In the genomic region with DNA sequence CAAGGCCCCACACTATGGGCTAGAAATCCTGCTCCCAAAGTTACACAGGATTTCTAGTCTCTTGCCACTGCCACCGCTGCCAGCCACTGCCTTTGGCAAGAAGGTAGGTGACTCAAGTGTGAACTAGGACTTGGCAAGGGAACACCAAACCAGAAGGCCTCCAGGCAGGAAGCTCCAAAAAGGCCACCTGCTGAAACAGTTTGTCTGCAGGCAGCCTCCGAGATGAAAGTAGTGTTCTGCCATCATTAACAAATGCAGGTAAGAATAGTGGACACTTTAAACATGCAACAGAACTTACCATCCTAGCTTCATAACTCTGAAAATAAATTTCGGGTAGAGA, we compare ENCODE assay signal across 8 cellular contexts. TPM values are rescaled to one million over a fixed set of nuclear protein-coding genes. Genes with fewer than 3 reads are reported as not detected.
DNase-seq lines count a peak whose midpoint lies in the region; ATAC-seq and TF ChIP-seq lines count a peak whose summit lies in the region.

No MANE protein-coding gene starts in this region.

- CTCF ChIA-PET in SK-N-SH (lab: Yijun Ruan, JAX) = interaction anchor here (0.7 to 6.2 kb wide), 8 partner anchors 10 to 193 kb away, joined by 3 to 55 read pairs (median 4); no protein-coding TSS in a partner anchor

- TF ChIP-seq EP300 in SK-N-SH (IDR thresholded peaks at IDR 0.05; ENCODE audit: borderline replicate concordance in 1 of 2, low read depth in 1 of 2, low read length in 1 of 2) = no peak

- ATAC-seq in Right ventricle myocardium superior (ENCODE audit: poor library complexity) (peak; percentile 42), GM21717 (IDR thresholded peaks at IDR 0.05; ENCODE audit: unreplicated experiment) (no peak)

- no peaks in the 10 kb centered on the region for H3K27me3 ChIP-seq in stomach smooth muscle (ENCODE audit: control insufficient read depth in 1 of 2, insufficient read depth in 2 of 2, low read length in 2 of 2)
- no peaks in the 10 kb centered on the region for H3K27me3 ChIP-seq in SK-N-SH (ENCODE audit: insufficient read depth)

- peak overlapping the region; percentile 18 for H3K27ac ChIP-seq in stomach smooth muscle (ENCODE audit: low read length)
- peak overlapping the region in 1 of 2 experiments; percentile 66; a peak in 2 of 4 replicates for H3K27ac ChIP-seq in SK-N-SH (ENCODE audit: low read depth in 2 of 2, low read length in 1 of 2)

- H3K79me2 ChIP-seq in SK-N-SH (ENCODE audit: insufficient read depth) = no peaks in the 10 kb centered on the region

- TF ChIP-seq RAD21 in SK-N-SH (IDR thresholded peaks at IDR 0.05; ENCODE audit: low read length) = no peak

- H3K9me3 ChIP-seq in stomach smooth muscle (ENCODE audit: control insufficient read depth in 2 of 2, low read length in 2 of 2) (no peaks in the 10 kb centered on the region), SK-N-SH (no peaks in the 10 kb centered on the region)

- POLR2A ChIA-PET in SK-N-SH (lab: Yijun Ruan, JAX) = no interaction called here

- H2AFZ ChIP-seq in SK-N-SH (ENCODE audit: low read depth) = no peak overlapping the region

- H3K4me1 ChIP-seq in stomach smooth muscle (ENCODE audit: control insufficient read depth, insufficient read depth, low read length) = peaks cover 21% of the 10 kb centered on the region
- H3K4me1 ChIP-seq in SK-N-SH (ENCODE audit: control insufficient read depth in 1 of 2, insufficient read depth in 2 of 2, low read depth in 1 of 2, low read length in 1 of 2) = peaks cover 6 to 31% of the 10 kb centered on the region in 2 experiments; a peak in 3 of 4 replicates

- H3K9ac ChIP-seq in stomach smooth muscle (ENCODE audit: low read length in 2 of 2) (no peak overlapping the region), SK-N-SH (no peak overlapping the region)

- intact Hi-C loops in Right ventricle myocardium superior (cut with DNase I) = no loop called here

- no peaks in the 10 kb centered on the region for H3K9me2 ChIP-seq in SK-N-SH

- TF ChIP-seq CTCF in SK-N-SH (IDR thresholded peaks at IDR 0.05) = no peak
- no peak for TF ChIP-seq CTCF in GM10266 (IDR thresholded peaks at IDR 0.05; ENCODE audit: control insufficient read depth, insufficient read depth, low read depth, missing control alignments)

- DNase-seq in NCI-H2081 (lab: John Stamatoyannopoulos, UW) (peak; percentile 8 to 60), NCI-H2081 treated with DMSO at 0.1 percent for 48 hours (lab: John Stamatoyannopoulos, UW) (no peak), T-helper 22 cell (ENCODE audit: low read depth) (peak; percentile 37), Right ventricle myocardium superior (peak; percentile 62), SK-N-SH (no peak), GM10266 (ENCODE audit: extremely low spot score) (no peak)

- peak overlapping the region in 1 of 2 donors; percentile 29 for H3K4me3 ChIP-seq in stomach smooth muscle (ENCODE audit: low read length in 2 of 2)
- no peak overlapping the region; a peak in 1 of 4 replicates for H3K4me3 ChIP-seq in SK-N-SH (ENCODE audit: low read depth in 2 of 2, low read length in 1 of 2)

- no peak overlapping the region for H3K4me2 ChIP-seq in SK-N-SH

- peaks cover 7% of the 10 kb centered on the region for H3F3A ChIP-seq in SK-N-SH (replicated peaks; ENCODE audit: insufficient read depth)

- WGBS in SK-N-SH (ENCODE audit: low lambda C conversion rate) = 63% methylated on average over 2 of the region's 3 CpGs

- H3K36me3 ChIP-seq in stomach smooth muscle (ENCODE audit: control insufficient read depth in 2 of 2, insufficient read depth in 2 of 2, low read length in 2 of 2) = no peaks in the 10 kb centered on the region
- H3K36me3 ChIP-seq in SK-N-SH (replicated peaks in 1 of 2; ENCODE audit: control insufficient read depth in 1 of 2, insufficient read depth in 2 of 2, low read length in 1 of 2) = peaks cover 0 to 7% of the 10 kb centered on the region in 2 experiments

- no peaks in the 10 kb centered on the region for H4K20me1 ChIP-seq in SK-N-SH (ENCODE audit: insufficient read depth)

TF ChIP-seq in SK-N-SH, 30 proteins besides CTCF, POLR2A, EP300 and RAD21:
- no peak for TF ChIP-seq RFX5 (IDR thresholded peaks at IDR 0.05; ENCODE audit: low read length)
- no peak for TF ChIP-seq RCOR1 (IDR thresholded peaks at IDR 0.05; ENCODE audit: low read length)
- TF ChIP-seq CHD2 (IDR thresholded peaks at IDR 0.05; ENCODE audit: low read length, partially characterized antibody) = no peak
TF ChIP-seq in SK-N-SH: peak in this region for 0.

RNA-seq across cellular contexts. Expression of gene ANKRD44, which starts 3.9 kb away (rescaled TPM):
- total RNA-seq in Right ventricle myocardium superior = 7.4 TPM
- polyA plus RNA-seq in SK-N-SH (2012; rRNA removed) = 12.3 and 12.5 TPM in 2 replicates
- 6.8 and 7.0 TPM in 2 replicates for polyA plus RNA-seq in SK-N-SH (2012; cell fraction: cytosol; rRNA removed)
- polyA plus RNA-seq in SK-N-SH (2012; cell fraction: nucleus; rRNA removed) = 23.4 and 77.4 TPM in 2 replicates

Comparison
In these comparisons a context has a peak if more than half of its experiments do, and no peak if none do; other contexts are left out.
1. DNase-seq: peak in NCI-H2081 (2 of 2), T-helper 22 cell (single experiment) and Right ventricle myocardium superior (single experiment); none in NCI-H2081 treated with DMSO at 0.1 percent for 48 hours (single experiment), SK-N-SH (single experiment) and GM10266 (single experiment).